In genomic region chr10:65423043-65423442, GRCh38 we compare ENCODE assay signal across 29 cellular contexts.
"Had no signal": no experiment of that assay in that cellular context is flagged by ENCODE, and none has a peak within 500 bp of the region (broad histone marks: within the 10 kb centered on the region; RNA-seq: fewer than 3 reads in every experiment).

No MANE protein-coding gene starts in this region.

- ATAC-seq: activated CD4-positive, CD25-positive, alpha-beta regulatory T cell treated with anti-CD3 and anti-CD28 coated beads, Interleukin-2, amount 50 U/mL, for 24 hours; activated CD8-positive, alpha-beta T cell treated with anti-CD3 and anti-CD28 coated beads for 36 hours; activated T-cell treated with anti-CD3 and anti-CD28 coated beads, Interleukin-2, amount 50 U/mL, for 4 hours; activated T-helper 17 cell treated with anti-CD3 and anti-CD28 coated beads, Interleukin-2, amount 50 U/mL, for 72 hours; body of pancreas; esophagus mucosa had no signal

- H3K4me3 ChIP-seq: body of pancreas, cardiac muscle cell, coronary artery, dorsolateral prefrontal cortex had no signal

- DNase-seq: activated B cell treated with CpG ODN at 0.5 μM for 24 hours; activated CD4-positive, alpha-beta T cell treated with anti-CD3 and anti-CD28 coated beads for 48 hours; activated CD4-positive, alpha-beta T cell treated with anti-CD3 and anti-CD28 coated beads, Interleukin-2, amount 50 U/mL, for 1 hour; activated CD4-positive, alpha-beta T cell treated with anti-CD3 and anti-CD28 coated beads, Interleukin-2, amount 50 U/mL, for 48 hours; activated CD8-positive, alpha-beta memory T cell treated with anti-CD3 and anti-CD28 coated beads for 24 hours; activated CD8-positive, alpha-beta T cell treated with anti-CD3 and anti-CD28 coated beads for 36 hours; activated effector memory CD4-positive, alpha-beta T cell treated with Interleukin-2 at 50 U/mL for 16 hours; activated gamma-delta T cell treated with Interleukin-2 at 50 U/mL for 16 hours; activated naive CD4-positive, alpha-beta T cell treated with anti-CD3 and anti-CD28 coated beads, Interleukin-2, amount 50 U/mL, for 16 hours; activated naive CD4-positive, alpha-beta T cell treated with Interleukin-2 at 50 U/mL for 16 hours; activated T-cell treated with anti-CD3 and anti-CD28 coated beads, Interleukin-2, amount 50 U/mL, for 4 hours; amniotic stem cell; anterior cingulate cortex; body of pancreas; central memory CD4-positive, alpha-beta T cell; cerebellar nuclear complex; dorsolateral prefrontal cortex; effector memory CD4-positive, alpha-beta T cell; endodermal cell; foreskin fibroblast; head of caudate nucleus; hippocampal formation; T-helper 2 cell; WERI-Rb-1 had no signal

- H3K4me1 ChIP-seq: body of pancreas had no signal

- H3K9me3 ChIP-seq: body of pancreas had no signal

- H3K27ac ChIP-seq: body of pancreas, cardiac muscle cell, coronary artery, dorsolateral prefrontal cortex, WERI-Rb-1 had no signal

- H3K36me3 ChIP-seq: cardiac muscle cell, WERI-Rb-1 had no signal

- H3K27me3 ChIP-seq: body of pancreas, cardiac muscle cell, dorsolateral prefrontal cortex had no signal
